ENCODE assay signal across 35 cellular contexts in the genomic region with DNA sequence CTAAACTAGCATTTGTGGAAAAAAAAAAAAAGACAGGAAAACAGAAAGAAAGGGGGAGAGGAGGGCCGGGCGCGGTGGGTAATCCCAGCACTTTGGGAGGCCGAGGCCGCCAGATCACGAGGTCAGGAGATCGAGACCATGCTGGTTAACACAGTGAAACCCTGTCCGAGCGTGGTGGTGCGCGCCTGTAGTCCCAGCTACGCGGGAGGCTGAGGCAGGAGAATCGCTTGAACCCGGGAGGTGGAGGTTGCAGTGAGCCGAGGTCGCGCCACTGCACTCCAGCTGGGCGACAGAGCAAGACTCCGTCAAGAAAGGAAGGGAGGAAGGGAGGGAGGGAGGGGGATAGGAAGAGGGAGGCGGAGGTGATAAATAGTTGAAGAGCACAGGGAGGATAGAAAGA.
"Had no signal": no experiment of that assay in that cellular context is flagged by ENCODE, and none has a peak within 500 bp of the region (broad histone marks: within the 10 kb centered on the region; RNA-seq: fewer than 3 reads in every experiment).

No MANE protein-coding gene starts in this region.

- H3K27ac ChIP-seq: KMS-11 had no signal

- H3K4me2 ChIP-seq: KMS-11 had no signal

- H3K4me3 ChIP-seq: MG63 had no signal

- H3K9ac ChIP-seq: KMS-11 had no signal

- DNase-seq: Karpas-422, Kasumi-1, MG63, MM.1S, MV-4-11, NCI-H1048, NCI-H1092, NCI-H1092 treated with DMSO at 0.1 percent for 48 hours, NCI-H1105, NCI-H1105 treated with DMSO at 0.1 percent for 48 hours, NCI-H1417, NCI-H1417 treated with DMSO at 0.1 percent for 48 hours, NCI-H1436, NCI-H1436 treated with DMSO at 0.1 percent for 48 hours, NCI-H146, NCI-H1694, NCI-H1694 treated with DMSO at 0.1 percent for 48 hours, NCI-H187, NCI-H187 treated with DMSO at 0.1 percent for 48 hours, NCI-H1930, NCI-H2029, NCI-H2029 treated with DMSO at 0.1 percent for 48 hours, NCI-H2081, NCI-H2081 treated with DMSO at 0.1 percent for 48 hours, NCI-H2171, NCI-H2171 treated with DMSO at 0.1 percent for 48 hours, NCI-H2227 treated with DMSO at 0.1 percent for 48 hours, NCI-H226, NCI-H345, NCI-H446, NCI-H446 treated with DMSO at 0.1 percent for 48 hours, NCI-H510A, NCI-H510A treated with DMSO at 0.1 percent for 48 hours, NCI-H524 had no signal

- H3K36me3 ChIP-seq: MG63 had no signal

- H3K9me3 ChIP-seq: MG63 had no signal
